ENCODE assay signal across 16 cellular contexts in genomic region chr14:43790681-43791080, GRCh38.
DNase-seq lines count a peak whose midpoint lies in the region; TF ChIP-seq lines count a peak whose summit lies in the region.
"Had no signal": no experiment of that assay in that cellular context is flagged by ENCODE, and none has a peak within 500 bp of the region (broad histone marks: within the 10 kb centered on the region; RNA-seq: fewer than 3 reads in every experiment).

No MANE protein-coding gene starts in this region.

- TF ChIP-seq CTCF in SU-DHL-6 (IDR thresholded peaks at IDR 0.05; ENCODE audit: insufficient read depth, low read length, poor library complexity, severe bottlenecking) (no peak), mesothelial cell of epicardium (IDR thresholded peaks at IDR 0.05; ENCODE audit: unreplicated experiment) (no peak)

- no peaks in the 10 kb centered on the region for H3K36me3 ChIP-seq in SU-DHL-6 (ENCODE audit: low read length)
- H3K36me3 ChIP-seq: HAP-1 had no signal

- H3F3A ChIP-seq in SU-DHL-6 (ENCODE audit: insufficient read depth) = no peaks in the 10 kb centered on the region

- H3K27ac ChIP-seq in SU-DHL-6 (ENCODE audit: low read depth, low read length) = no peak overlapping the region
- H3K27ac ChIP-seq: C4-2B, HL-60 had no signal

- H3K36me3 Mint-ChIP-seq in mesothelial cell of epicardium = no peaks in the 10 kb centered on the region

- H3K4me1 Mint-ChIP-seq in mesothelial cell of epicardium = peaks cover 5% of the 10 kb centered on the region

- no peak overlapping the region for H3K4me2 ChIP-seq in SU-DHL-6 (ENCODE audit: low read depth, low read length, poor library complexity, severe bottlenecking)

- no peaks in the 10 kb centered on the region for H3K9me2 ChIP-seq in SU-DHL-6 (replicated peaks; ENCODE audit: insufficient read depth, low read length)

- peak overlapping the region; percentile 41 for H2AFZ ChIP-seq in SU-DHL-6 (ENCODE audit: low read depth, low read length, severe bottlenecking)

- H3K79me2 ChIP-seq in SU-DHL-6 (ENCODE audit: insufficient read depth, low read length) = no peaks in the 10 kb centered on the region

- H3K27me3 ChIP-seq in SU-DHL-6 (ENCODE audit: low read length) = no peaks in the 10 kb centered on the region

- H3K27ac Mint-ChIP-seq in mesothelial cell of epicardium = no peak overlapping the region
- H3K27ac Mint-ChIP-seq: CD4-positive, alpha-beta T cell had no signal

- no peaks in the 10 kb centered on the region for H4K20me1 ChIP-seq in SU-DHL-6 (ENCODE audit: low read depth, low read length)

- H3K9me3 ChIP-seq in SU-DHL-6 (ENCODE audit: insufficient read depth, low read length) = no peaks in the 10 kb centered on the region
- H3K9me3 ChIP-seq: Caco-2, HAP-1 had no signal

- H3K27me3 Mint-ChIP-seq in mesothelial cell of epicardium (ENCODE audit: low read depth) = no peaks in the 10 kb centered on the region
- H3K27me3 Mint-ChIP-seq: CD4-positive, alpha-beta T cell had no signal

- DNase-seq in HT1080 (ENCODE audit: low read depth) (peak; percentile 39), islet precursor cell (peak; percentile 60), T-helper 9 cell (no peak), globus pallidus (ENCODE audit: low spot score) (no peak), mesothelial cell of epicardium (ENCODE audit: low spot score in 2 of 2, unreplicated experiment in 2 of 2) (no peak), NCI-H1930 (lab: John Stamatoyannopoulos, UW) (no peak)
- DNase-seq: AML-193; Caco-2; CD4-positive, alpha-beta T cell; IMR-90 had no signal

- no peaks in the 10 kb centered on the region for H3K9me3 Mint-ChIP-seq in mesothelial cell of epicardium

- no peak overlapping the region for H3K4me3 Mint-ChIP-seq in mesothelial cell of epicardium
- H3K4me3 Mint-ChIP-seq: CD4-positive, alpha-beta T cell had no signal

- no peak overlapping the region for H3K9ac ChIP-seq in SU-DHL-6 (ENCODE audit: low read length)

- H3K4me3 ChIP-seq in SU-DHL-6 (ENCODE audit: insufficient read depth, low read length, poor library complexity, severe bottlenecking) = no peak overlapping the region
- H3K4me3 ChIP-seq: GM12878, HAP-1, K562 had no signal

Comparison
In these comparisons a context has a peak if more than half of its experiments do, and no peak if none do; other contexts are left out.
1. DNase-seq: peak in HT1080 (single experiment) and islet precursor cell (single experiment); none in T-helper 9 cell (single experiment), globus pallidus (single experiment), mesothelial cell of epicardium (0 of 2) and NCI-H1930 (0 of 2).